Comparison of ENCODE assay signal across 1 cellular context in genomic region chr3:15602816-15603215, GRCh38.
TF ChIP-seq lines count a peak whose summit lies in the region.

No MANE protein-coding gene starts in this region.

TF ChIP-seq in A549, 52 proteins besides CTCF, POLR2A, EP300 and RAD21:
- peak; percentile 20 for TF ChIP-seq ZFP36 (IDR thresholded peaks at IDR 0.05; ENCODE audit: borderline replicate concordance, partially characterized antibody)
